Comparison of ENCODE assay signal across 14 cellular contexts in genomic region chr16:72815348-72816318, GRCh38.
DNase-seq lines count a peak whose midpoint lies in the region; ATAC-seq lines count a peak whose summit lies in the region.
"Had no signal": no experiment of that assay in that cellular context is flagged by ENCODE, and none has a peak within 500 bp of the region (broad histone marks: within the 10 kb centered on the region; RNA-seq: fewer than 3 reads in every experiment).

No MANE protein-coding gene starts in this region.

- H3K4me1 Mint-ChIP-seq in activated T-cell treated with anti-CD3 and anti-CD28 coated beads, Interleukin-2, amount 50 U/mL, for 72 hours (ENCODE audit: low read depth), result peaks cover 5% of the 10 kb centered on the region
- H3K4me1 Mint-ChIP-seq in activated T-cell treated with anti-CD3 and anti-CD28 coated beads, Interleukin-2, amount 50 U/mL, for 24 hours (ENCODE audit: low read depth), result no peaks in the 10 kb centered on the region
- H3K4me1 Mint-ChIP-seq in stimulated activated effector memory CD8-positive, alpha-beta T cell treated with anti-CD3 and anti-CD28 coated beads, Interleukin-12 subunit alpha, Interleukin-12 subunit beta, amount 100 ng/mL, for 72 hours, result no peaks in the 10 kb centered on the region
- H3K4me1 Mint-ChIP-seq: activated CD4-positive, alpha-beta T cell treated with anti-CD3 and anti-CD28 coated beads for 36 hours; central memory CD8-positive, alpha-beta T cell had no signal

- no peak for DNase-seq in activated T-cell treated with anti-CD3 and anti-CD28 coated beads, Interleukin-2, amount 50 U/mL, for 72 hours
- no peak for DNase-seq in activated T-cell treated with anti-CD3 and anti-CD28 coated beads, Interleukin-2, amount 50 U/mL, for 24 hours
- DNase-seq in stimulated activated effector memory CD8-positive, alpha-beta T cell treated with anti-CD3 and anti-CD28 coated beads, Interleukin-12 subunit alpha, Interleukin-12 subunit beta, amount 100 ng/mL, for 72 hours (ENCODE audit: low spot score in 2 of 2), result no peak
- DNase-seq in SHP77 treated with DMSO at 0.1 percent for 48 hours (lab: John Stamatoyannopoulos, UW) (no peak), NCI-H2196 treated with DMSO at 0.1 percent for 48 hours (lab: John Stamatoyannopoulos, UW; ENCODE audit: unreplicated experiment) (no peak), NCI-H2107 (lab: John Stamatoyannopoulos, UW) (no peak)
- DNase-seq: activated CD4-positive, alpha-beta T cell treated with anti-CD3 and anti-CD28 coated beads for 36 hours; DMS79 treated with DMSO at 0.1 percent for 48 hours; sigmoid colon; stimulated activated CD4-positive, alpha-beta T cell treated with anti-CD3 and anti-CD28 coated beads, Interleukin-4, amount 100 ng/mL, for 1 hour had no signal

- H3K9me3 Mint-ChIP-seq in activated T-cell treated with anti-CD3 and anti-CD28 coated beads, Interleukin-2, amount 50 U/mL, for 72 hours, result no peaks in the 10 kb centered on the region
- H3K9me3 Mint-ChIP-seq in activated T-cell treated with anti-CD3 and anti-CD28 coated beads, Interleukin-2, amount 50 U/mL, for 24 hours, result no peaks in the 10 kb centered on the region
- no peaks in the 10 kb centered on the region for H3K9me3 Mint-ChIP-seq in stimulated activated effector memory CD8-positive, alpha-beta T cell treated with anti-CD3 and anti-CD28 coated beads, Interleukin-12 subunit alpha, Interleukin-12 subunit beta, amount 100 ng/mL, for 72 hours
- H3K9me3 Mint-ChIP-seq: central memory CD8-positive, alpha-beta T cell had no signal

- H3K27ac Mint-ChIP-seq in activated T-cell treated with anti-CD3 and anti-CD28 coated beads, Interleukin-2, amount 50 U/mL, for 72 hours, result no peak overlapping the region
- H3K27ac Mint-ChIP-seq in activated T-cell treated with anti-CD3 and anti-CD28 coated beads, Interleukin-2, amount 50 U/mL, for 24 hours, result no peak overlapping the region
- no peak overlapping the region for H3K27ac Mint-ChIP-seq in stimulated activated effector memory CD8-positive, alpha-beta T cell treated with anti-CD3 and anti-CD28 coated beads, Interleukin-12 subunit alpha, Interleukin-12 subunit beta, amount 100 ng/mL, for 72 hours
- H3K27ac Mint-ChIP-seq: activated CD4-positive, alpha-beta T cell treated with anti-CD3 and anti-CD28 coated beads for 36 hours had no signal

- ATAC-seq in activated T-cell treated with anti-CD3 and anti-CD28 coated beads, Interleukin-2, amount 50 U/mL, for 72 hours (replicated peaks in 1 of 2), result peak; percentile 61 to 87
- ATAC-seq in GM21529 (IDR thresholded peaks at IDR 0.05; ENCODE audit: unreplicated experiment) (peak; percentile 87), HG03045 (IDR thresholded peaks at IDR 0.05; ENCODE audit: unreplicated experiment) (peak; percentile 69)
- peak; percentile 28 for ATAC-seq in stimulated activated effector memory CD8-positive, alpha-beta T cell treated with anti-CD3 and anti-CD28 coated beads, Interleukin-12 subunit alpha, Interleukin-12 subunit beta, amount 100 ng/mL, for 72 hours
- ATAC-seq: activated CD4-positive, alpha-beta T cell treated with anti-CD3 and anti-CD28 coated beads for 36 hours; Right ventricle myocardium inferior had no signal

- H3K36me3 Mint-ChIP-seq in activated T-cell treated with anti-CD3 and anti-CD28 coated beads, Interleukin-2, amount 50 U/mL, for 72 hours (ENCODE audit: insufficient read depth in 2 of 2), result no peaks in the 10 kb centered on the region
- no peaks in the 10 kb centered on the region for H3K36me3 Mint-ChIP-seq in activated T-cell treated with anti-CD3 and anti-CD28 coated beads, Interleukin-2, amount 50 U/mL, for 24 hours (ENCODE audit: low read depth)
- peaks cover 4% of the 10 kb centered on the region for H3K36me3 Mint-ChIP-seq in stimulated activated effector memory CD8-positive, alpha-beta T cell treated with anti-CD3 and anti-CD28 coated beads, Interleukin-12 subunit alpha, Interleukin-12 subunit beta, amount 100 ng/mL, for 72 hours

- H3K4me3 Mint-ChIP-seq in activated T-cell treated with anti-CD3 and anti-CD28 coated beads, Interleukin-2, amount 50 U/mL, for 72 hours, result no peak overlapping the region
- H3K4me3 Mint-ChIP-seq in activated T-cell treated with anti-CD3 and anti-CD28 coated beads, Interleukin-2, amount 50 U/mL, for 24 hours, result no peak overlapping the region
- no peak overlapping the region for H3K4me3 Mint-ChIP-seq in stimulated activated effector memory CD8-positive, alpha-beta T cell treated with anti-CD3 and anti-CD28 coated beads, Interleukin-12 subunit alpha, Interleukin-12 subunit beta, amount 100 ng/mL, for 72 hours
- H3K4me3 Mint-ChIP-seq: activated CD4-positive, alpha-beta T cell treated with anti-CD3 and anti-CD28 coated beads for 36 hours; central memory CD8-positive, alpha-beta T cell had no signal

- no peaks in the 10 kb centered on the region for H3K27me3 Mint-ChIP-seq in activated T-cell treated with anti-CD3 and anti-CD28 coated beads, Interleukin-2, amount 50 U/mL, for 72 hours (ENCODE audit: low read depth)
- peaks cover 7% of the 10 kb centered on the region for H3K27me3 Mint-ChIP-seq in activated T-cell treated with anti-CD3 and anti-CD28 coated beads, Interleukin-2, amount 50 U/mL, for 24 hours

Comparison
In these comparisons a context has a peak if more than half of its experiments do, and no peak if none do; other contexts are left out.
1. ATAC-seq: peak in every context shown above with its lines; median percentile 87 in GM21529; 74 in activated T-cell treated with anti-CD3 and anti-CD28 coated beads, Interleukin-2, amount 50 U/mL, for 72 hours; 69 in HG03045; 28 in stimulated activated effector memory CD8-positive, alpha-beta T cell treated with anti-CD3 and anti-CD28 coated beads, Interleukin-12 subunit alpha, Interleukin-12 subunit beta, amount 100 ng/mL, for 72 hours.